In genomic region chr5:174307656-174308271, GRCh38 we compare ENCODE assay signal across 16 cellular contexts.
DNase-seq lines count a peak whose midpoint lies in the region; ATAC-seq and TF ChIP-seq lines count a peak whose summit lies in the region.
"Had no signal": no experiment of that assay in that cellular context is flagged by ENCODE, and none has a peak within 500 bp of the region (broad histone marks: within the 10 kb centered on the region; RNA-seq: fewer than 3 reads in every experiment).

No MANE protein-coding gene starts in this region.

- no peaks in the 10 kb centered on the region for H3K9me3 ChIP-seq in colonic mucosa

- in situ Hi-C loops in brain microvascular endothelial cell (cut with HindIII; ENCODE audit: low pct_ligation_motif_present, low sequenced_read_pairs): no loop called here

- intact Hi-C loops in colonic mucosa (cut with DNase I): no loop called here

- H3K27ac Mint-ChIP-seq in type B pancreatic cell: no peak overlapping the region
- H3K27ac Mint-ChIP-seq: CD14-positive monocyte; CD8-positive, alpha-beta T cell had no signal

- H3K4me3 Mint-ChIP-seq in type B pancreatic cell: no peak overlapping the region
- H3K4me3 Mint-ChIP-seq: CD14-positive monocyte; CD8-positive, alpha-beta T cell had no signal

- H3K4me1 ChIP-seq in colonic mucosa: no peaks in the 10 kb centered on the region

- H3K4me1 Mint-ChIP-seq in type B pancreatic cell (ENCODE audit: unreplicated experiment): peaks cover 4% of the 10 kb centered on the region
- H3K4me1 Mint-ChIP-seq: CD14-positive monocyte had no signal

- DNase-seq in NCI-H2029 treated with DMSO at 0.1 percent for 48 hours (lab: John Stamatoyannopoulos, UW) (peak; percentile 7), NCI-H2029 (lab: John Stamatoyannopoulos, UW) (no peak), colonic mucosa (peak; percentile 10), left lobe of liver (ENCODE audit: low spot score) (peak; percentile 29), type B pancreatic cell (ENCODE audit: extremely low spot score, unreplicated experiment) (peak; percentile 54), HEK293T (ENCODE audit: extremely low spot score) (no peak), brain microvascular endothelial cell (no peak), iPS-NIHi7 (ENCODE audit: extremely low spot score) (no peak)
- DNase-seq: CD8-positive, alpha-beta T cell; COR-L47; DMS153; DMS79 treated with DMSO at 0.1 percent for 48 hours; EL; GM23248 had no signal

- H3K27me3 Mint-ChIP-seq in type B pancreatic cell: peaks cover 53% of the 10 kb centered on the region

- no peak overlapping the region for H3K4me3 ChIP-seq in colonic mucosa
- H3K4me3 ChIP-seq in brain microvascular endothelial cell (ENCODE audit: low read depth, low read length): no peak overlapping the region
- H3K4me3 ChIP-seq: GM23248 had no signal

- TF ChIP-seq CTCF in colonic mucosa (IDR thresholded peaks at IDR 0.05): no peak
- TF ChIP-seq CTCF in type B pancreatic cell (conservative IDR thresholded peaks at IDR 0.05): no peak
- no peak for TF ChIP-seq CTCF in brain microvascular endothelial cell (IDR thresholded peaks at IDR 0.05; ENCODE audit: low read depth, low read length, missing control alignments)

- no peaks in the 10 kb centered on the region for H3K36me3 ChIP-seq in colonic mucosa
- H3K36me3 ChIP-seq in brain microvascular endothelial cell (replicated peaks): no peaks in the 10 kb centered on the region

- H3K36me3 Mint-ChIP-seq in type B pancreatic cell: no peaks in the 10 kb centered on the region
- H3K36me3 Mint-ChIP-seq: CD14-positive monocyte; CD8-positive, alpha-beta T cell had no signal

- H3K27ac ChIP-seq in colonic mucosa: no peak overlapping the region
- no peak overlapping the region for H3K27ac ChIP-seq in brain microvascular endothelial cell
- H3K27ac ChIP-seq: 22Rv1, GM23248 had no signal

- POLR2A ChIA-PET in HEK293T (lab: Yijun Ruan, JAX): no interaction called here

- CTCF ChIA-PET in HEK293T (lab: Yijun Ruan, JAX): interaction anchor here (0.6 to 1.6 kb wide), 2 partner anchors 10 to 11 kb away, joined by 3 to 5 read pairs; no protein-coding TSS in a partner anchor

- H3K9me3 Mint-ChIP-seq in type B pancreatic cell: no peaks in the 10 kb centered on the region
- H3K9me3 Mint-ChIP-seq: CD8-positive, alpha-beta T cell had no signal

- H3K27me3 ChIP-seq in colonic mucosa (peaks cover 7% of the 10 kb centered on the region), brain microvascular endothelial cell (replicated peaks) (no peaks in the 10 kb centered on the region)

- no peak overlapping the region for H3K9ac ChIP-seq in colonic mucosa (ENCODE audit: low read depth in 2 of 2, low read length in 2 of 2)
- H3K9ac ChIP-seq: GM23248 had no signal

- no peak for ATAC-seq in left lobe of liver
- ATAC-seq: CD8-positive, alpha-beta T cell had no signal

TF ChIP-seq in HEK293T, 16 proteins besides CTCF, POLR2A, EP300 and RAD21:
- TF ChIP-seq L3MBTL2 (conservative IDR thresholded peaks at IDR 0.05): no peak
- TF ChIP-seq NFRKB (IDR thresholded peaks at IDR 0.05): no peak
- no peak for TF ChIP-seq HDGF (IDR thresholded peaks at IDR 0.05; ENCODE audit: borderline replicate concordance)
- no peak for TF ChIP-seq SP1 (IDR thresholded peaks at IDR 0.05)
- no peak for TF ChIP-seq ZNF384 (IDR thresholded peaks at IDR 0.05)
- no peak for TF ChIP-seq PKNOX1 (IDR thresholded peaks at IDR 0.05)
- TF ChIP-seq BHLHE40 (IDR thresholded peaks at IDR 0.05; ENCODE audit: borderline replicate concordance): no peak

Comparison
In these comparisons a context has a peak if more than half of its experiments do, and no peak if none do; other contexts are left out.
1. DNase-seq: peak in NCI-H2029 treated with DMSO at 0.1 percent for 48 hours (single experiment), colonic mucosa (single experiment), left lobe of liver (single experiment) and type B pancreatic cell (single experiment); none in NCI-H2029 (single experiment), HEK293T (single experiment), brain microvascular endothelial cell (single experiment) and iPS-NIHi7 (single experiment).